ENCODE assay signal across 22 cellular contexts in the genomic region with DNA sequence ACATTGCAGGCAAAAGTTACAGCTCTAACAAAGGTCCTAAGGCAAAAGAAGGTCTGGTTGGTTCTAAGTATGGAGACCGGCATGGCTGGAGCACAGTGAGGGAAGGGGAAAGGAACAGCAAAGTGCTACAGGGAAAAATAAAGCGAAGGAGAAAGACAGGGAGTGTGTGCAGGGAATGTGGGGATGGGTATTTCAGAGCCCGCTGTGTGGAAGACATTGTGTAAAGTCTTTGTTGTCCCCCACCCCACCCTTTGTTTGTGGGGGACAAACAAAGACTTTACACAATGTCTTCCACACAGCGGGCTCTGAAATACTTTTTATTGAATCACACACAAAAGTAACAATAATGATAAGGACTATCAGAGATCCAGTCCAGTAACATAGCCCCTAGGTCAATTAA. TPM values are rescaled to one million over a fixed set of nuclear protein-coding genes. Genes with fewer than 3 reads are reported as not detected.
DNase-seq lines count a peak whose midpoint lies in the region; ATAC-seq lines count a peak whose summit lies in the region.
"Had no signal": no experiment of that assay in that cellular context is flagged by ENCODE, and none has a peak within 500 bp of the region (broad histone marks: within the 10 kb centered on the region; RNA-seq: fewer than 3 reads in every experiment).

No MANE protein-coding gene starts in this region.

- no peak overlapping the region for H3K4me2 ChIP-seq in neuronal stem cell (ENCODE audit: insufficient read depth, low read length, poor library complexity, severe bottlenecking)
- H3K4me2 ChIP-seq: KMS-11 had no signal

- intact Hi-C loops in head of caudate nucleus (cut with DNase I), result no loop called here

- peak overlapping the region; percentile 76 for H3K27ac ChIP-seq in cingulate gyrus (ENCODE audit: low read depth, low read length)
- H3K27ac ChIP-seq in neuronal stem cell (replicated peaks; ENCODE audit: low read length), result no peak overlapping the region
- H3K27ac ChIP-seq in temporal lobe (ENCODE audit: low read depth, low read length), result peak overlapping the region; percentile 74
- H3K27ac ChIP-seq: KMS-11, SJCRH30 had no signal

- H3K18ac ChIP-seq in neuronal stem cell (ENCODE audit: low read length), result peak overlapping the region; percentile 64

- H3K9me3 ChIP-seq in neuronal stem cell (replicated peaks in 1 of 2; ENCODE audit: control insufficient read depth in 2 of 2, insufficient read depth in 1 of 2, low read depth in 1 of 2, low read length in 2 of 2), result no peaks in the 10 kb centered on the region
- H3K9me3 ChIP-seq: SJCRH30 had no signal

- H3K36me3 ChIP-seq in neuronal stem cell (replicated peaks in 1 of 2; ENCODE audit: control insufficient read depth in 2 of 2, insufficient read depth in 2 of 2, low read length in 2 of 2), result no peaks in the 10 kb centered on the region
- H3K36me3 ChIP-seq: SJCRH30 had no signal

- no peak overlapping the region for H2BK15ac ChIP-seq in neuronal stem cell (ENCODE audit: low read length)

- no peak overlapping the region for H2BK5ac ChIP-seq in neuronal stem cell (ENCODE audit: low read length)

- DNase-seq in head of caudate nucleus, result peak in 22 of 42 donors; percentile 1 to 53 (median 22)
- no peak for DNase-seq in neuronal stem cell (ENCODE audit: low spot score)
- DNase-seq in activated CD4-positive, alpha-beta T cell treated with anti-CD3 and anti-CD28 coated beads, Interleukin-2, amount 50 U/mL, for 48 hours, result no peak
- no peak for DNase-seq in CD1c-positive myeloid dendritic cell (ENCODE audit: extremely low spot score)
- DNase-seq: ACHN; Calu3; CD8-positive, alpha-beta memory T cell; GDM1; HCEC 1CT; IMR-90; NCI-H1092 treated with DMSO at 0.1 percent for 48 hours; NCI-H146; NCI-H2081; NCI-H2171; NCI-H345; NCI-H524; NCI-H82; SJCRH30 had no signal

- H3K14ac ChIP-seq in neuronal stem cell (ENCODE audit: low read length), result no peak overlapping the region

- no peak overlapping the region for H3K4ac ChIP-seq in neuronal stem cell (ENCODE audit: low read length)

- no peak overlapping the region for H2BK120ac ChIP-seq in neuronal stem cell (ENCODE audit: low read depth, low read length)

- H3K9ac ChIP-seq in neuronal stem cell (ENCODE audit: low read depth, low read length, poor library complexity), result no peak overlapping the region
- H3K9ac ChIP-seq: KMS-11 had no signal

- H4K91ac ChIP-seq in neuronal stem cell (ENCODE audit: low read depth, low read length, poor library complexity), result no peak overlapping the region

- peak overlapping the region; percentile 75 for H2AFZ ChIP-seq in neuronal stem cell (ENCODE audit: low read length)

- H4K8ac ChIP-seq in neuronal stem cell (ENCODE audit: low read depth, low read length), result no peak overlapping the region

- H2AK5ac ChIP-seq in neuronal stem cell (ENCODE audit: low read depth, low read length), result no peak overlapping the region

- H3K23ac ChIP-seq in neuronal stem cell (ENCODE audit: low read depth, low read length, poor library complexity), result no peak overlapping the region

- H3K27me3 ChIP-seq in neuronal stem cell (ENCODE audit: control insufficient read depth in 3 of 3, insufficient read depth in 3 of 3, low read depth in 1 of 3, low read length in 3 of 3), result no peaks in the 10 kb centered on the region
- H3K27me3 ChIP-seq: SJCRH30 had no signal

- WGBS in neuronal stem cell (ENCODE audit: extremely low coverage in 2 of 2, insufficient read length in 2 of 2, insufficient replicate concordance in 1 of 2), 2 donors, result no CpG with 5 or more reads among the region's 4 CpGs

- H3K4me3 ChIP-seq in neuronal stem cell (ENCODE audit: low read length in 2 of 2), result no peak overlapping the region
- H3K4me3 ChIP-seq: SJCRH30 had no signal

- no peak overlapping the region for H2BK12ac ChIP-seq in neuronal stem cell (ENCODE audit: low read length)

- H3K79me1 ChIP-seq in neuronal stem cell (ENCODE audit: low read depth, low read length), result no peaks in the 10 kb centered on the region

- H3K4me1 ChIP-seq in neuronal stem cell (ENCODE audit: control insufficient read depth in 2 of 2, insufficient read depth in 1 of 2, low read depth in 1 of 2, low read length in 2 of 2), result peaks cover 2 to 5% of the 10 kb centered on the region in 2 donors
- H3K4me1 ChIP-seq: SJCRH30 had no signal

- ATAC-seq in HG03442 (IDR thresholded peaks at IDR 0.05; ENCODE audit: unreplicated experiment), result no peak

RNA-seq across cellular contexts. Expression of gene C2orf15, which starts 28.9 kb away (rescaled TPM):
- polyA plus RNA-seq in neuronal stem cell (2013, experiment 1 of 2), result 1.7 TPM
- polyA plus RNA-seq in neuronal stem cell (2013, experiment 2 of 2), result 1.9 TPM
- 2.5 TPM for total RNA-seq in temporal lobe
- polyA plus RNA-seq: IMR-90 had no signal

RNA-seq across cellular contexts. Expression of gene TSGA10, which starts 42.1 kb away (rescaled TPM):
- polyA plus RNA-seq in neuronal stem cell (2013, experiment 1 of 2), result 13.1 TPM
- polyA plus RNA-seq in neuronal stem cell (2013, experiment 2 of 2), result 12.7 TPM
- 9.8 TPM for total RNA-seq in temporal lobe

RNA-seq across cellular contexts. Expression of gene LIPT1, which starts 42.1 kb away (rescaled TPM):
- 7.8 TPM for polyA plus RNA-seq in neuronal stem cell (2013, experiment 1 of 2)
- polyA plus RNA-seq in neuronal stem cell (2013, experiment 2 of 2), result 7.9 TPM
- 6.4 TPM for total RNA-seq in temporal lobe

Comparison
In these comparisons a context has a peak if more than half of its experiments do, and no peak if none do; other contexts are left out.
1. DNase-seq: peak in head of caudate nucleus (22 of 42); none in neuronal stem cell (single experiment), activated CD4-positive, alpha-beta T cell treated with anti-CD3 and anti-CD28 coated beads, Interleukin-2, amount 50 U/mL, for 48 hours (0 of 2) and CD1c-positive myeloid dendritic cell (single experiment).